In the genomic region with DNA sequence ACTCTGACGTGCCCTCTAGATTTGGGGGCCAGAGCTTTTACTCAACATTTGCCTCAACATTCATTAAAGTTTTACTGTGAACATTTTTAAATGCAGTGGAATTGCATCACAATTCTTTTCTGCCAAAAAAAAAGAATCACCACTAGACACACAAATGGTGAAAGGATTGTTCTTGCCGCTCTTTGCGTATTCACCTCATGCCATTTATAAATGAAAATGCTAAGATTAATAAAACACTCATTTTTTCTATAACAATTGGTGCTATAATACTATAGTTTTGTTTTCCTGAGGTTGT, we compare ENCODE assay signal across 13 cellular contexts. TPM values are rescaled to one million over a fixed set of nuclear protein-coding genes. Genes with fewer than 3 reads are reported as not detected.
DNase-seq lines count a peak whose midpoint lies in the region; ATAC-seq and TF ChIP-seq lines count a peak whose summit lies in the region.
"Had no signal": no experiment of that assay in that cellular context is flagged by ENCODE, and none has a peak within 500 bp of the region (broad histone marks: within the 10 kb centered on the region; RNA-seq: fewer than 3 reads in every experiment).

No MANE protein-coding gene starts in this region.

- no peaks in the 10 kb centered on the region for H3K9me3 ChIP-seq in parathyroid adenoma (ENCODE audit: control insufficient read depth, low read length)
- no peaks in the 10 kb centered on the region for H3K9me3 ChIP-seq in vagina

- H3K4me2 ChIP-seq in parathyroid adenoma (ENCODE audit: low read length): no peak overlapping the region

- TF ChIP-seq CTCF in fibroblast of mammary gland (conservative IDR thresholded peaks at IDR 0.05; ENCODE audit: control insufficient read depth, insufficient read depth, low read depth, low read length): no peak
- TF ChIP-seq CTCF in parathyroid adenoma (IDR thresholded peaks at IDR 0.05): no peak
- no peak for TF ChIP-seq CTCF in vagina (IDR thresholded peaks at IDR 0.05)

- no peak overlapping the region for H3K27ac ChIP-seq in parathyroid adenoma
- peak overlapping the region; percentile 87 for H3K27ac ChIP-seq in vagina

- DNase-seq in Right ventricle myocardium superior (no peak), Right ventricle myocardium inferior (ENCODE audit: missing footprints) (no peak), fibroblast of mammary gland (ENCODE audit: low read depth) (peak; percentile 8), vagina (ENCODE audit: extremely low spot score in 2 of 2) (no peak), occipital lobe (lab: John Stamatoyannopoulos, UW) (no peak), HCEC 1CT (no peak)
- DNase-seq: activated naive CD4-positive, alpha-beta T cell treated with anti-CD3 and anti-CD28 coated beads, Interleukin-2, amount 10 ng/mL, durations not matched to agents 7 days and 5 days; NCI-H1930; T1000 had no signal

- H2AFZ ChIP-seq in parathyroid adenoma: no peak overlapping the region

- H3K9ac ChIP-seq in parathyroid adenoma: no peak overlapping the region

- ATAC-seq in Right ventricle myocardium superior (ENCODE audit: poor library complexity) (peak; percentile 6), Right ventricle myocardium inferior (no peak), HG03521 (IDR thresholded peaks at IDR 0.05; ENCODE audit: unreplicated experiment) (no peak)

- H3K36me3 ChIP-seq in parathyroid adenoma (ENCODE audit: control insufficient read depth, insufficient read depth, low read length): no peaks in the 10 kb centered on the region
- H3K36me3 ChIP-seq in vagina: no peaks in the 10 kb centered on the region

- H3K4me3 ChIP-seq in fibroblast of mammary gland (ENCODE audit: control insufficient read depth, low read depth, low read length) (no peak overlapping the region), parathyroid adenoma (ENCODE audit: low read depth, low read length) (peak overlapping the region; percentile 47), vagina (peak overlapping the region; percentile 46 to 51)

- H3K27me3 ChIP-seq in parathyroid adenoma (ENCODE audit: control insufficient read depth, insufficient read depth, low read length) (peaks cover 3% of the 10 kb centered on the region), vagina (no peaks in the 10 kb centered on the region)

- intact Hi-C loops in Right ventricle myocardium superior (cut with DNase I): no loop called here
- intact Hi-C loops in Right ventricle myocardium inferior (cut with DNase I): loop anchor here (2.0 kb wide), 1 partner anchor 24 kb away; no protein-coding TSS in a partner anchor
- intact Hi-C loops in vagina (cut with DNase I): no loop called here

- no peak for TF ChIP-seq POLR2A in vagina (IDR thresholded peaks at IDR 0.05)

- H3K4me1 ChIP-seq in parathyroid adenoma: no peaks in the 10 kb centered on the region
- peaks cover 7% of the 10 kb centered on the region for H3K4me1 ChIP-seq in vagina

- no peaks in the 10 kb centered on the region for H3K79me2 ChIP-seq in parathyroid adenoma

RNA-seq across cellular contexts. Expression of a gene that starts 1.0 kb away (rescaled TPM):
- 13.5 TPM for total RNA-seq in Right ventricle myocardium superior
- 18.3 TPM for total RNA-seq in Right ventricle myocardium inferior
- 10.8 TPM for total RNA-seq in vagina
- total RNA-seq in occipital lobe: 2.3 TPM
- total RNA-seq: H9, myocyte had no signal
